8 cellular contexts compared by ENCODE assay signal in the genomic region with DNA sequence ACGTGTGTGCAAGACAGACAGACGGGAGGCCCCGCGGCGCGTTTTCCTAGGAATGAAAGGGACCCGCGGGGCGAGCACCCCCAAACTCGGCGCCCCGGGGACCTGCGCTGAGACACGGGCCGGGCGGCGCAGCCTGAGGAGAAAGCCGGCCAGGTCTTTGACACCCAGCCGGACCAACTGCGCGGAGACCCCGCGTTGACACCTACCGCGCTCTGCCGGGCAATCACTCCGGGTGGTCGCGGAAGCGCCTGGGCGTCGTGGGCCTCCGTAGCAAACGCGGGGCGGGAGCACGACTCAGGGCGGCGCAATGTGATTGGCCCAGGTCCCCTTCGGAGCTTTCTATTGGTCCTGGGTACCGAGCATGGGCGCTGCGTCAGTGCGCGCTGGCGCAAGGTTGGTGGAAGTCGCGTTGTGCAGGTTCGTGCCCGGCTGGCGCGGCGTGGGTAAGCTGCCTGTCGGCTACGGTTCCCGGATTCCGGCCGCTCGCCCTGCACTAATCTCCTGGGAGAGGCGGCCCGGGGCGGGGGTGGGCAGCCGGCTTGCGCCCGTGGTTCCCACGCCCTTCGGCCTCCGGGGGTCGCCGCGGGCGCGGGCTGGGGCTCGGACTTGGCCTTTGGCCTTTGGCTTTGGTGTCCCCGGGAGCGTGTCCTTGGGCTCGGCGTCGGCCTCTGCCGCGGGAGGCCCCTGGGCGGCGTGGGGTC. TPM values are rescaled to one million over a fixed set of nuclear protein-coding genes. Genes with fewer than 3 reads are reported as not detected.
A peak's percentile ranks its signal among the peaks of the same experiment; 100 is the strongest.
DNase-seq lines count a peak whose midpoint lies in the region; ATAC-seq and TF ChIP-seq lines count a peak whose summit lies in the region.

A gene with protein sequence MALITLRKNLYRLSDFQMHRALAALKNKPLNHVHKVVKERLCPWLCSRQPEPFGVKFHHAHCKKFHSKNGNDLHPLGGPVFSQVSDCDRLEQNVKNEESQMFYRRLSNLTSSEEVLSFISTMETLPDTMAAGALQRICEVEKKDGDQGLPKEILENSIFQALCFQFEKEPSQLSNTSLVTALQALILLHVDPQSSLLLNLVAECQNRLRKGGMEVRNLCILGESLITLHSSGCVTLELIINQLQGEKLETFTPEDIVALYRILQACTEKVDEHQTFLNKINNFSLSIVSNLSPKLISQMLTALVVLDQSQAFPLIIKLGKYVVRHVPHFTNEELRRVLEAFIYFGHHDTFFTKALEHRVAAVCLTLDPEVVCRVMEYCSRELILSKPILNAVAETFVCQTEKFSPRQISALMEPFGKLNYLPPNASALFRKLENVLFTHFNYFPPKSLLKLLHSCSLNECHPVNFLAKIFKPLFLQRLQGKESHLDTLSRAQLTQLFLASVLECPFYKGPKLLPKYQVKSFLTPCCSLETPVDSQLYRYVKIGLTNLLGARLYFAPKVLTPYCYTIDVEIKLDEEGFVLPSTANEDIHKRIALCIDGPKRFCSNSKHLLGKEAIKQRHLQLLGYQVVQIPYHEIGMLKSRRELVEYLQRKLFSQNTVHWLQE (minus strand): TSS at position 259 of the 701 bp plus-strand sequence. CDS start 948 bp downstream, outside the sequence.
MTRR (plus strand) TSS at position 376 of the 701 bp plus-strand sequence. CDS start 1,647 bp downstream, outside the sequence.

- peaks cover 70% of the 10 kb centered on the region for H3K4me1 Mint-ChIP-seq in activated CD4-positive, alpha-beta T cell treated with anti-CD3 and anti-CD28 coated beads, Interleukin-2, amount 10 ng/mL, durations not matched to agents 7 days and 5 days

- ATAC-seq in GM19328 (IDR thresholded peaks at IDR 0.05; ENCODE audit: unreplicated experiment) (peak; percentile 98), HG03520 (IDR thresholded peaks at IDR 0.05; ENCODE audit: unreplicated experiment) (peak; percentile 98), left lung (peak; percentile 98)

- no peaks in the 10 kb centered on the region for H3K9me3 ChIP-seq in BLaER1
- H3K9me3 ChIP-seq in left lung = no peaks in the 10 kb centered on the region

- peak within 1 kb of the TSS; percentile 92 for H3K4me3 ChIP-seq in BLaER1
- H3K4me3 ChIP-seq in left lung = peak within 1 kb of the TSS; percentile 86 to 90

- DNase-seq in NCI-H69 (lab: John Stamatoyannopoulos, UW) (peak; percentile 98), dedifferentiated amniotic fluid mesenchymal stem cell (ENCODE audit: extremely low spot score) (peak; percentile 91), left lung (peak; percentile 95 to 96)
- peak; percentile 92 for DNase-seq in activated CD4-positive, alpha-beta T cell treated with anti-CD3 and anti-CD28 coated beads, Interleukin-2, amount 10 ng/mL, durations not matched to agents 7 days and 5 days
- DNase-seq in stimulated activated CD4-positive, alpha-beta T cell treated with anti-CD3 and anti-CD28 coated beads, Interleukin-2, amount 100 ng/mL, for 48 hours = peak; percentile 78 to 80

- H3K27me3 ChIP-seq in BLaER1 (no peaks in the 10 kb centered on the region), left lung (no peaks in the 10 kb centered on the region)

- H3K27ac Mint-ChIP-seq in activated CD4-positive, alpha-beta T cell treated with anti-CD3 and anti-CD28 coated beads, Interleukin-2, amount 10 ng/mL, durations not matched to agents 7 days and 5 days = peak within 1 kb of the TSS; percentile 93

- CTCF ChIA-PET in activated CD4-positive, alpha-beta T cell treated with anti-CD3 and anti-CD28 coated beads, Interleukin-2, amount 10 ng/mL, durations not matched to agents 7 days and 5 days (lab: Charles Lee) = interaction anchor here (1.0 to 2.0 kb wide), 3 partner anchors 11 to 1084 kb away, joined by 3 to 6 read pairs (median 5); no protein-coding TSS in a partner anchor

- peaks cover 49% of the 10 kb centered on the region for H4K20me1 ChIP-seq in BLaER1

- H3K27ac ChIP-seq in BLaER1 (peak within 1 kb of the TSS; percentile 90), left lung (peak within 1 kb of the TSS; percentile 87 to 92)

- POLR2A ChIA-PET in activated CD4-positive, alpha-beta T cell treated with anti-CD3 and anti-CD28 coated beads, Interleukin-2, amount 10 ng/mL, durations not matched to agents 7 days and 5 days (lab: Charles Lee) = interaction anchor here (1.2 kb wide), 1 partner anchor 11 kb away, joined by 9 read pairs; no protein-coding TSS in a partner anchor

- peaks cover 28% of the 10 kb centered on the region for H3K36me3 ChIP-seq in BLaER1
- H3K36me3 ChIP-seq in left lung = peaks cover 0 to 16% of the 10 kb centered on the region in 2 donors

- peak within 1 kb of the TSS; percentile 94 for H3K4me3 Mint-ChIP-seq in activated CD4-positive, alpha-beta T cell treated with anti-CD3 and anti-CD28 coated beads, Interleukin-2, amount 10 ng/mL, durations not matched to agents 7 days and 5 days

- H3K9me3 Mint-ChIP-seq in activated CD4-positive, alpha-beta T cell treated with anti-CD3 and anti-CD28 coated beads, Interleukin-2, amount 10 ng/mL, durations not matched to agents 7 days and 5 days = no peaks in the 10 kb centered on the region

- peaks cover 42% of the 10 kb centered on the region for H3K36me3 Mint-ChIP-seq in activated CD4-positive, alpha-beta T cell treated with anti-CD3 and anti-CD28 coated beads, Interleukin-2, amount 10 ng/mL, durations not matched to agents 7 days and 5 days (ENCODE audit: low read depth)

- no peaks in the 10 kb centered on the region for H3K27me3 Mint-ChIP-seq in activated CD4-positive, alpha-beta T cell treated with anti-CD3 and anti-CD28 coated beads, Interleukin-2, amount 10 ng/mL, durations not matched to agents 7 days and 5 days

- intact Hi-C loops in left lung (cut with DNase I) = no loop called here

- peak within 1 kb of the TSS; percentile 88 for H3K4me2 ChIP-seq in BLaER1

- peak within 1 kb of the TSS; percentile 93 for H3K9ac ChIP-seq in BLaER1

- peak in 1 of 2 donors; percentile 14 for TF ChIP-seq CTCF in left lung (IDR thresholded peaks at IDR 0.05)

- H3K4me1 ChIP-seq in BLaER1 = peaks cover 63% of the 10 kb centered on the region
- H3K4me1 ChIP-seq in left lung = peaks cover 5 to 47% of the 10 kb centered on the region in 2 donors

RNA-seq across cellular contexts. Expression of the first gene that starts in this region (rescaled TPM):
- total RNA-seq in activated CD4-positive, alpha-beta T cell treated with anti-CD3 and anti-CD28 coated beads, Interleukin-2, amount 10 ng/mL, durations not matched to agents 7 days and 5 days = 10 to 100 TPM; 11.4 to 14.7 TPM
- total RNA-seq in left lung = 1 to 10 TPM; 8.4 to 9.3 TPM

RNA-seq across cellular contexts. Expression of gene MTRR, which starts in this region (rescaled TPM):
- total RNA-seq in activated CD4-positive, alpha-beta T cell treated with anti-CD3 and anti-CD28 coated beads, Interleukin-2, amount 10 ng/mL, durations not matched to agents 7 days and 5 days = 10 to 100 TPM; 53.5 to 56.5 TPM
- total RNA-seq in left lung = 10 to 100 TPM; 75.2 to 78.2 TPM

Comparison
In these comparisons a context has a peak if more than half of its experiments do, and no peak if none do; other contexts are left out.
1. Peak in every context shown above with its lines: DNase-seq, ATAC-seq, H3K4me3 ChIP-seq and H3K27ac ChIP-seq.